21 cellular contexts compared by ENCODE assay signal in genomic region chr22:36079041-36079440, GRCh38. TPM values are rescaled to one million over a fixed set of nuclear protein-coding genes. Genes with fewer than 3 reads are reported as not detected.
DNase-seq lines count a peak whose midpoint lies in the region; ATAC-seq and TF ChIP-seq lines count a peak whose summit lies in the region.
"Had no signal": no experiment of that assay in that cellular context is flagged by ENCODE, and none has a peak within 500 bp of the region (broad histone marks: within the 10 kb centered on the region; RNA-seq: fewer than 3 reads in every experiment).

No MANE protein-coding gene starts in this region.

- H3K27me3 ChIP-seq in H7 (ENCODE audit: control insufficient read depth, insufficient read depth, low read length), result no peaks in the 10 kb centered on the region
- H3K27me3 ChIP-seq: MG63 had no signal

- TF ChIP-seq CTCF in activated CD8-positive, alpha-beta T cell treated with anti-CD3 and anti-CD28 coated beads for 36 hours (IDR thresholded peaks at IDR 0.05), result no peak

- no peaks in the 10 kb centered on the region for H3K36me3 Mint-ChIP-seq in activated CD8-positive, alpha-beta T cell treated with anti-CD3 and anti-CD28 coated beads for 36 hours (ENCODE audit: low read depth)
- no peaks in the 10 kb centered on the region for H3K36me3 Mint-ChIP-seq in activated CD8-positive, alpha-beta T cell treated with anti-CD3 and anti-CD28 coated beads, Interleukin-2, amount 10 ng/mL, durations not matched to agents 7 days and 5 days (ENCODE audit: low read depth)
- H3K36me3 Mint-ChIP-seq: CD4-positive, CD25-positive, alpha-beta regulatory T cell; IgD-negative memory B cell; T-cell had no signal

- H3K27me3 Mint-ChIP-seq in activated CD8-positive, alpha-beta T cell treated with anti-CD3 and anti-CD28 coated beads for 36 hours, result no peaks in the 10 kb centered on the region
- peaks cover 3% of the 10 kb centered on the region for H3K27me3 Mint-ChIP-seq in activated CD8-positive, alpha-beta T cell treated with anti-CD3 and anti-CD28 coated beads, Interleukin-2, amount 10 ng/mL, durations not matched to agents 7 days and 5 days (ENCODE audit: low read depth)
- H3K27me3 Mint-ChIP-seq: CD4-positive, CD25-positive, alpha-beta regulatory T cell had no signal

- intact Hi-C loops in activated CD8-positive, alpha-beta T cell treated with anti-CD3 and anti-CD28 coated beads for 36 hours (cut with micrococcal nuclease), result no loop called here
- intact Hi-C loops in posterior vena cava (cut with DNase I), result no loop called here

- POLR2A ChIA-PET in activated CD8-positive, alpha-beta T cell treated with anti-CD3 and anti-CD28 coated beads for 36 hours (lab: Charles Lee), result no interaction called here
- POLR2A ChIA-PET in activated CD8-positive, alpha-beta T cell treated with anti-CD3 and anti-CD28 coated beads, Interleukin-2, amount 10 ng/mL, durations not matched to agents 7 days and 5 days (lab: Charles Lee), result no interaction called here

- H3K4me1 Mint-ChIP-seq in activated CD8-positive, alpha-beta T cell treated with anti-CD3 and anti-CD28 coated beads for 36 hours (ENCODE audit: low read depth), result no peaks in the 10 kb centered on the region
- peaks cover 7% of the 10 kb centered on the region for H3K4me1 Mint-ChIP-seq in activated CD8-positive, alpha-beta T cell treated with anti-CD3 and anti-CD28 coated beads, Interleukin-2, amount 10 ng/mL, durations not matched to agents 7 days and 5 days (ENCODE audit: low read depth)
- H3K4me1 Mint-ChIP-seq: CD4-positive, CD25-positive, alpha-beta regulatory T cell; GM23338; IgD-negative memory B cell; T-cell had no signal

- H3K27ac Mint-ChIP-seq in activated CD8-positive, alpha-beta T cell treated with anti-CD3 and anti-CD28 coated beads for 36 hours, result no peak overlapping the region
- H3K27ac Mint-ChIP-seq in activated CD8-positive, alpha-beta T cell treated with anti-CD3 and anti-CD28 coated beads, Interleukin-2, amount 10 ng/mL, durations not matched to agents 7 days and 5 days, result no peak overlapping the region
- H3K27ac Mint-ChIP-seq: CD4-positive, CD25-positive, alpha-beta regulatory T cell; GM23338; IgD-negative memory B cell; T-cell had no signal

- no peak for ATAC-seq in activated CD8-positive, alpha-beta T cell treated with anti-CD3 and anti-CD28 coated beads for 36 hours
- no peak for ATAC-seq in activated CD8-positive, alpha-beta T cell treated with anti-CD3 and anti-CD28 coated beads, Interleukin-2, amount 10 ng/mL, durations not matched to agents 7 days and 5 days
- no peak for ATAC-seq in HG03196 (IDR thresholded peaks at IDR 0.05; ENCODE audit: unreplicated experiment)
- ATAC-seq: GM23338, HCT116, T-cell had no signal

- no peaks in the 10 kb centered on the region for H3K36me3 ChIP-seq in H7 (replicated peaks; ENCODE audit: control insufficient read depth, insufficient read depth, low read length)
- H3K36me3 ChIP-seq: MG63 had no signal

- no peak overlapping the region for H3K4me3 ChIP-seq in H7 (ENCODE audit: insufficient read depth, low read depth, low read length)
- H3K4me3 ChIP-seq: GM23338, MG63, PC-9, SK-N-MC had no signal

- H3K9me3 Mint-ChIP-seq in activated CD8-positive, alpha-beta T cell treated with anti-CD3 and anti-CD28 coated beads for 36 hours, result no peaks in the 10 kb centered on the region
- H3K9me3 Mint-ChIP-seq in activated CD8-positive, alpha-beta T cell treated with anti-CD3 and anti-CD28 coated beads, Interleukin-2, amount 10 ng/mL, durations not matched to agents 7 days and 5 days (ENCODE audit: insufficient read depth), result no peaks in the 10 kb centered on the region
- H3K9me3 Mint-ChIP-seq: GM23338, IgD-negative memory B cell, T-cell had no signal

- DNase-seq in activated CD8-positive, alpha-beta T cell treated with anti-CD3 and anti-CD28 coated beads for 36 hours, result peak; percentile 28
- DNase-seq in activated CD8-positive, alpha-beta T cell treated with anti-CD3 and anti-CD28 coated beads, Interleukin-2, amount 10 ng/mL, durations not matched to agents 7 days and 5 days, result no peak
- DNase-seq in NCI-H1105 (lab: John Stamatoyannopoulos, UW), result peak; percentile 6
- DNase-seq in NCI-H69 (lab: John Stamatoyannopoulos, UW), result peak; percentile 54
- peak; percentile 13 for DNase-seq in posterior vena cava (ENCODE audit: low spot score)
- DNase-seq in H7, result no peak
- DNase-seq: CD4-positive, CD25-positive, alpha-beta regulatory T cell; DND-41; MG63; NCI-H1436; NCI-H187 treated with DMSO at 0.1 percent for 48 hours; NCI-H446; NCI-H526; PC-9; SHP77 treated with DMSO at 0.1 percent for 48 hours; T-cell had no signal

- no peak overlapping the region for H3K4me3 Mint-ChIP-seq in activated CD8-positive, alpha-beta T cell treated with anti-CD3 and anti-CD28 coated beads for 36 hours
- no peak overlapping the region for H3K4me3 Mint-ChIP-seq in activated CD8-positive, alpha-beta T cell treated with anti-CD3 and anti-CD28 coated beads, Interleukin-2, amount 10 ng/mL, durations not matched to agents 7 days and 5 days
- H3K4me3 Mint-ChIP-seq: CD4-positive, CD25-positive, alpha-beta regulatory T cell; GM23338; IgD-negative memory B cell; T-cell had no signal

- CTCF ChIA-PET in activated CD8-positive, alpha-beta T cell treated with anti-CD3 and anti-CD28 coated beads for 36 hours (lab: Charles Lee), result interaction anchor here (1.2 to 8.5 kb wide), 2 partner anchors 11 to 13 kb away, joined by 5 to 94 read pairs; no protein-coding TSS in a partner anchor
- CTCF ChIA-PET in activated CD8-positive, alpha-beta T cell treated with anti-CD3 and anti-CD28 coated beads, Interleukin-2, amount 10 ng/mL, durations not matched to agents 7 days and 5 days (lab: Charles Lee), result interaction anchor here (2.0 to 5.7 kb wide), 2 partner anchors 13 to 45 kb away, joined by 5 to 46 read pairs; no protein-coding TSS in a partner anchor

RNA-seq across cellular contexts. Expression of gene RBFOX2, which starts 50.4 kb away (rescaled TPM):
- 1 to 10 TPM; 3.1 to 3.3 TPM for total RNA-seq in activated CD8-positive, alpha-beta T cell treated with anti-CD3 and anti-CD28 coated beads for 36 hours
- under 1 TPM; 0.03 to 0.37 TPM for total RNA-seq in activated CD8-positive, alpha-beta T cell treated with anti-CD3 and anti-CD28 coated beads, Interleukin-2, amount 10 ng/mL, durations not matched to agents 7 days and 5 days
- 100 to 1,000 TPM; 114 to 124 TPM for total RNA-seq in posterior vena cava
- 77.7 and 87.2 TPM in 2 replicates for total RNA-seq in H7 (2014; rRNA removed; shearing (Covaris generic))

Comparison
In these comparisons a context has a peak if more than half of its experiments do, and no peak if none do; other contexts are left out.
1. DNase-seq: peak in activated CD8-positive, alpha-beta T cell treated with anti-CD3 and anti-CD28 coated beads for 36 hours (single experiment), NCI-H1105 (single experiment), NCI-H69 (single experiment) and posterior vena cava (single experiment); none in activated CD8-positive, alpha-beta T cell treated with anti-CD3 and anti-CD28 coated beads, Interleukin-2, amount 10 ng/mL, durations not matched to agents 7 days and 5 days (single experiment) and H7 (single experiment).
2. RNA of gene RBFOX2, which starts 50.4 kb away (total RNA-seq): 114 to 124 TPM in posterior vena cava and 77.7 to 87.2 TPM in H7; 3.1 to 3.3 TPM in activated CD8-positive, alpha-beta T cell treated with anti-CD3 and anti-CD28 coated beads for 36 hours and 0.03 to 0.37 TPM in activated CD8-positive, alpha-beta T cell treated with anti-CD3 and anti-CD28 coated beads, Interleukin-2, amount 10 ng/mL, durations not matched to agents 7 days and 5 days; every median in the first group is over 10 times any median in the second.